Comparison of ENCODE assay signal across 1 cellular context in the genomic region with DNA sequence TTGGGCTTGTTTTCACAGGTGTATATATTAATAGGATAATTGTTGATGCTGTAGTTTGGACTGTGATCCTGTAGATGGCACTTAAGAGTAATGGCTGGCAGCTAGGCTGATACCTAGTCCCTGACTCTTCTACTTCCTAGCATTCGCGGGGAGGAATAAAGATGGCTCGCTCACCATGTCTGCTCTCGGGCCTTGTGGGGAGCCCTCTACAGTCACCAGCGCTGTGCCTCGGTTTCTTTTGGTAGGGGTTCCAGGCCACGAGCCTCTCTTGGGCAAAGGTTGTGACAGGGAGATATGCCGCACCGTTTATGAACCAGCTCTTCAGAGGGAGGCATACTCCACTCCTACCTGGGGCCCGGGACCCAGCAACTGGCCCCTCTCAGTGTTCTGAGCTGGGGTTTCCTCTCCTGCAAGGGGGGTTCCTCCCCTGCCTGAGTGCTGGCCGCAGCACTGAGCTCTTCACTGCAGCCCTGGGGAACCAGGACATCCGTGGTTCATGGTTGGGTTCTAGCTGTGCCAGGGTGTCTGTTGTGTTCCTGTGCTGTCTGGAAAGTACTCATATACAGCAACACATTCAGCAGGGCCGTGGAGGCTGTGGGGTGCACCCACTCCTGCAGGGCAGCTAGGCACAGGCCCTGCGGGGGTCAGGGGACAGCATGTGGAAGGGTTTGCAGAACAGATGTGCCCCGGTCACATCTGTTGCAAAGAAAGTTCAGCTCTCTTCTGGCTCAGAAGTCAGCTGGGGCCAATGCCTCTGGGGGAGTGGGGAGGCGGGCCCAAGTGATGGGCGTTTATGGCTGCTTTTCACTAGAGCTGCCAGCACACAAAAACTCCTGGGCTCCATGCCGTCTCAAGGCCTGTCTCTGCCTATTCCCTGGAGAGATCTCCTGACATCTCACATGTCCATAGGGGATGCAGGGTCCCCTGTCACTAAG.
TF ChIP-seq lines count a peak whose summit lies in the region.

No MANE protein-coding gene starts in this region.

TF ChIP-seq in SK-N-SH treated with all-trans-retinoic acid at 6 μM for 48 hours, 23 proteins besides CTCF, POLR2A, EP300 and RAD21 (continued from another document):
- TF ChIP-seq TSHZ2 (CRISPR knock-in tag; IDR thresholded peaks at IDR 0.05) (no peak), ZFP30 (CRISPR knock-in tag; IDR thresholded peaks at IDR 0.05) (no peak)
TF ChIP-seq in SK-N-SH treated with all-trans-retinoic acid at 6 μM for 48 hours: peak in this region for 0.
